Comparison of ENCODE assay signal across 19 cellular contexts in the genomic region with DNA sequence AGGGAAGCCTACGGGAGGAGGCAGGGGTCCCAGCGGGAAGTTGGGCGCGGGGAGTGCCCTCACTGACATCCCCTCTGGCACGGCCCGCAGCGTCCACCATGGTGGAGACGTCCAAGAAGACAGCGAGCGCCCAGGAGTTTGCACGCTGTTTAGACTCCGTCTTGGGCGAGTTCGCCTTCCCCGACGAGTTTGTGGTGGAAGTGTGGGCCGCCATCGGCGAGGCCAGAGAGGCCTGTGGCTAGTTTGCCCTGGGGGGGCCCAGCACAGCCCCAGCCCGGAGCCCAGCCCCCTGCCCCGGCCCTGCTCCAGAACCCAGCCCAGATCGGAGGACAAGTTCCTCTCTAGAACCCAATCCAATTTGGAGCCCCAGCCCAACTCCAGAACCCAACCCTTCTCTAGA. TPM values are rescaled to one million over a fixed set of nuclear protein-coding genes. Genes with fewer than 3 reads are reported as not detected.
DNase-seq lines count a peak whose midpoint lies in the region; ATAC-seq and TF ChIP-seq lines count a peak whose summit lies in the region.
"Had no signal": no experiment of that assay in that cellular context is flagged by ENCODE, and none has a peak within 500 bp of the region (broad histone marks: within the 10 kb centered on the region; RNA-seq: fewer than 3 reads in every experiment).

No MANE protein-coding gene starts in this region.

- H3K9me2 ChIP-seq in Karpas-422 (replicated peaks; ENCODE audit: insufficient read depth, low read length) = no peaks in the 10 kb centered on the region

- H3K9ac ChIP-seq in Karpas-422 (ENCODE audit: low read length) (no peak overlapping the region), neural progenitor cell (no peak overlapping the region)
- H3K9ac ChIP-seq: BLaER1 treated with 17β-estradiol and CSF1 and Interleukin-3, amounts not matched to agents 10 nM and 100 nM had no signal

- intact Hi-C loops in left cardiac atrium (cut with DNase I) = no loop called here

- H3K4me2 ChIP-seq in Karpas-422 (ENCODE audit: low read depth, low read length, poor library complexity, severe bottlenecking) (no peak overlapping the region), neural progenitor cell (no peak overlapping the region), osteoblast (ENCODE audit: insufficient read depth, low read length) (no peak overlapping the region)
- H3K4me2 ChIP-seq: A549; BLaER1 treated with 17β-estradiol and CSF1 and Interleukin-3, amounts not matched to agents 10 nM and 100 nM had no signal

- no peak overlapping the region for H3K27ac Mint-ChIP-seq in neural progenitor cell
- H3K27ac Mint-ChIP-seq in stimulated activated naive CD8-positive, alpha-beta T cell treated with anti-CD3 and anti-CD28 coated beads, Interleukin-15, amount 100 ng/mL, for 72 hours = no peak overlapping the region
- H3K27ac Mint-ChIP-seq: B cell; CD4-positive, alpha-beta T cell; CD8-positive, alpha-beta T cell had no signal

- H3K79me2 ChIP-seq in Karpas-422 (ENCODE audit: low read length) (no peaks in the 10 kb centered on the region), neural progenitor cell (ENCODE audit: low read depth) (no peaks in the 10 kb centered on the region), osteoblast (ENCODE audit: insufficient read depth, low read length) (no peaks in the 10 kb centered on the region)

- DNase-seq in Karpas-422 (peak; percentile 16), neural progenitor cell (ENCODE audit: low spot score) (no peak), osteoblast (ENCODE audit: insufficient read length, low spot score, missing footprints) (peak; percentile 65), left cardiac atrium (no peak), globus pallidus (ENCODE audit: low spot score) (no peak)
- no peak for DNase-seq in stimulated activated naive CD8-positive, alpha-beta T cell treated with anti-CD3 and anti-CD28 coated beads, Interleukin-15, amount 100 ng/mL, for 72 hours
- DNase-seq: AML-193; Caco-2; Calu3; CD4-positive, alpha-beta T cell; CD8-positive, alpha-beta T cell; DMS79 treated with DMSO at 0.1 percent for 48 hours; GF-D8 had no signal

- no peaks in the 10 kb centered on the region for H3K27me3 ChIP-seq in Karpas-422 (ENCODE audit: low read length)
- peaks cover 78% of the 10 kb centered on the region for H3K27me3 ChIP-seq in neural progenitor cell
- peaks cover 24% of the 10 kb centered on the region for H3K27me3 ChIP-seq in osteoblast (ENCODE audit: insufficient read depth, low read length)

- H3F3A ChIP-seq in neural progenitor cell (ENCODE audit: low read depth) = peaks cover 12% of the 10 kb centered on the region

- H3K27ac ChIP-seq in Karpas-422 (ENCODE audit: low read length) (no peak overlapping the region), neural progenitor cell (no peak overlapping the region), osteoblast (ENCODE audit: low read depth, low read length) (no peak overlapping the region)
- H3K27ac ChIP-seq: 22Rv1; A549; BLaER1 treated with 17β-estradiol and CSF1 and Interleukin-3, amounts not matched to agents 10 nM and 100 nM; C4-2B had no signal

- H3K36me3 Mint-ChIP-seq in neural progenitor cell = no peaks in the 10 kb centered on the region

- peaks cover 24% of the 10 kb centered on the region for H3K27me3 Mint-ChIP-seq in neural progenitor cell (ENCODE audit: insufficient read depth, low read depth)
- no peaks in the 10 kb centered on the region for H3K27me3 Mint-ChIP-seq in stimulated activated naive CD8-positive, alpha-beta T cell treated with anti-CD3 and anti-CD28 coated beads, Interleukin-15, amount 100 ng/mL, for 72 hours
- H3K27me3 Mint-ChIP-seq: B cell; CD4-positive, alpha-beta T cell had no signal

- no peak for ATAC-seq in left cardiac atrium
- no peak for ATAC-seq in stimulated activated naive CD8-positive, alpha-beta T cell treated with anti-CD3 and anti-CD28 coated beads, Interleukin-15, amount 100 ng/mL, for 72 hours
- ATAC-seq: A549; CD8-positive, alpha-beta T cell had no signal

- peak overlapping the region; percentile 21 for H3K4me3 Mint-ChIP-seq in neural progenitor cell
- no peak overlapping the region for H3K4me3 Mint-ChIP-seq in stimulated activated naive CD8-positive, alpha-beta T cell treated with anti-CD3 and anti-CD28 coated beads, Interleukin-15, amount 100 ng/mL, for 72 hours
- H3K4me3 Mint-ChIP-seq: B cell; CD4-positive, alpha-beta T cell; CD8-positive, alpha-beta T cell had no signal

- no peak overlapping the region for H2AFZ ChIP-seq in Karpas-422 (ENCODE audit: low read length)
- no peak overlapping the region for H2AFZ ChIP-seq in neural progenitor cell (replicated peaks)
- H2AFZ ChIP-seq in osteoblast (ENCODE audit: low read length) = no peak overlapping the region

- H4K20me1 ChIP-seq in Karpas-422 (ENCODE audit: insufficient read depth, low read depth, low read length) (no peaks in the 10 kb centered on the region), neural progenitor cell (ENCODE audit: low read depth) (no peaks in the 10 kb centered on the region), osteoblast (ENCODE audit: insufficient read depth, low read length) (no peaks in the 10 kb centered on the region)

- TF ChIP-seq CTCF in neural progenitor cell (IDR thresholded peaks at IDR 0.05) = no peak
- TF ChIP-seq CTCF in osteoblast (IDR thresholded peaks at IDR 0.05; ENCODE audit: extremely low read depth, low read depth, low read length) = no peak

- H3K9me3 ChIP-seq in Karpas-422 (ENCODE audit: low read length) (peaks cover 16% of the 10 kb centered on the region), neural progenitor cell (ENCODE audit: low read depth) (no peaks in the 10 kb centered on the region), osteoblast (ENCODE audit: low read depth, low read length) (no peaks in the 10 kb centered on the region)

- H3K36me3 ChIP-seq in Karpas-422 (ENCODE audit: insufficient read depth, low read length) = no peaks in the 10 kb centered on the region
- H3K36me3 ChIP-seq in neural progenitor cell = no peaks in the 10 kb centered on the region
- no peaks in the 10 kb centered on the region for H3K36me3 ChIP-seq in osteoblast (ENCODE audit: insufficient read depth, low read length)
- H3K36me3 ChIP-seq: BLaER1 treated with 17β-estradiol and CSF1 and Interleukin-3, amounts not matched to agents 10 nM and 100 nM had no signal

- H3K4me1 ChIP-seq in Karpas-422 (ENCODE audit: low read length) (no peaks in the 10 kb centered on the region), neural progenitor cell (no peaks in the 10 kb centered on the region), osteoblast (ENCODE audit: insufficient read depth, low read length) (no peaks in the 10 kb centered on the region)
- H3K4me1 ChIP-seq: Caco-2 had no signal

- H3K9me3 Mint-ChIP-seq in neural progenitor cell = peaks cover 9% of the 10 kb centered on the region
- peaks cover 0 to 6% of the 10 kb centered on the region in 2 donors for H3K9me3 Mint-ChIP-seq in stimulated activated naive CD8-positive, alpha-beta T cell treated with anti-CD3 and anti-CD28 coated beads, Interleukin-15, amount 100 ng/mL, for 72 hours
- H3K9me3 Mint-ChIP-seq: CD4-positive, alpha-beta T cell; CD8-positive, alpha-beta T cell had no signal

- H3K4me1 Mint-ChIP-seq in neural progenitor cell = no peaks in the 10 kb centered on the region
- peaks cover 9% of the 10 kb centered on the region for H3K4me1 Mint-ChIP-seq in stimulated activated naive CD8-positive, alpha-beta T cell treated with anti-CD3 and anti-CD28 coated beads, Interleukin-15, amount 100 ng/mL, for 72 hours
- H3K4me1 Mint-ChIP-seq: B cell had no signal

- H3K4me3 ChIP-seq in Karpas-422 (ENCODE audit: low read length) = no peak overlapping the region
- H3K4me3 ChIP-seq in neural progenitor cell = no peak overlapping the region
- no peak overlapping the region for H3K4me3 ChIP-seq in osteoblast (ENCODE audit: insufficient read depth, low read length)
- H3K4me3 ChIP-seq: A549; BLaER1 treated with 17β-estradiol and CSF1 and Interleukin-3, amounts not matched to agents 10 nM and 100 nM had no signal

RNA-seq across cellular contexts. Expression of gene GIPC3, which starts 4.7 kb away (rescaled TPM):
- total RNA-seq in Karpas-422 (2014; rRNA removed; shearing (Covaris generic); ENCODE audit: low replicate concordance) = not detected in 2 replicates
- total RNA-seq in neural progenitor cell (ENCODE audit: low replicate concordance) (0.09 TPM in 1 of 2 replicates, not detected in the other), osteoblast (under 0.01 TPM in 1 of 2 replicates, not detected in the other), left cardiac atrium (1 to 10 TPM; 1.5 to 1.6 TPM)
- total RNA-seq: A172, Caco-2, Calu3 had no signal

RNA-seq across cellular contexts. Expression of gene TBXA2R, which starts 16.7 kb away (rescaled TPM):
- total RNA-seq in Karpas-422 (2014; rRNA removed; shearing (Covaris generic); ENCODE audit: low replicate concordance) = 0.15 and 0.22 TPM in 2 replicates
- total RNA-seq in neural progenitor cell (ENCODE audit: low replicate concordance) (0.09 TPM in 1 of 2 replicates, not detected in the other), osteoblast (1.4 and 1.5 TPM in 2 replicates), left cardiac atrium (1 to 10 TPM; 2.3 to 3.7 TPM)

RNA-seq across cellular contexts. Expression of gene HMG20B, which starts 17.2 kb away (rescaled TPM):
- 53.7 and 127 TPM in 2 replicates for total RNA-seq in Karpas-422 (2014; rRNA removed; shearing (Covaris generic); ENCODE audit: low replicate concordance)
- total RNA-seq in neural progenitor cell (ENCODE audit: low replicate concordance) (51.4 and 135 TPM in 2 replicates), osteoblast (57.2 and 65.9 TPM in 2 replicates), left cardiac atrium (10 to 100 TPM; 34.8 to 42.0 TPM)

RNA-seq across cellular contexts. Expression of gene MFSD12, which starts 32.6 kb away (rescaled TPM):
- total RNA-seq in Karpas-422 (2014; rRNA removed; shearing (Covaris generic); ENCODE audit: low replicate concordance) = 34.5 and 102 TPM in 2 replicates
- total RNA-seq in neural progenitor cell (ENCODE audit: low replicate concordance) = 34.1 and 47.6 TPM in 2 replicates
- total RNA-seq in osteoblast = 92.5 and 104 TPM in 2 replicates
- 10 to 100 TPM; 29.8 to 40.4 TPM for total RNA-seq in left cardiac atrium

RNA-seq across cellular contexts. Expression of gene CACTIN, which starts 36.6 kb away (rescaled TPM):
- total RNA-seq in Karpas-422 (2014; rRNA removed; shearing (Covaris generic); ENCODE audit: low replicate concordance) = 9.5 and 24.8 TPM in 2 replicates
- total RNA-seq in neural progenitor cell (ENCODE audit: low replicate concordance) (6.0 and 35.4 TPM in 2 replicates), osteoblast (17.4 and 19.9 TPM in 2 replicates), left cardiac atrium (10 to 100 TPM; 12.5 to 12.9 TPM)

Comparison
In these comparisons a context has a peak if more than half of its experiments do, and no peak if none do; other contexts are left out.
1. DNase-seq: peak in Karpas-422 (single experiment) and osteoblast (single experiment); none in neural progenitor cell (single experiment), left cardiac atrium (single experiment), stimulated activated naive CD8-positive, alpha-beta T cell treated with anti-CD3 and anti-CD28 coated beads, Interleukin-15, amount 100 ng/mL, for 72 hours (0 of 2) and globus pallidus (single experiment).